Comparison of ENCODE assay signal across 25 cellular contexts in the genomic region with DNA sequence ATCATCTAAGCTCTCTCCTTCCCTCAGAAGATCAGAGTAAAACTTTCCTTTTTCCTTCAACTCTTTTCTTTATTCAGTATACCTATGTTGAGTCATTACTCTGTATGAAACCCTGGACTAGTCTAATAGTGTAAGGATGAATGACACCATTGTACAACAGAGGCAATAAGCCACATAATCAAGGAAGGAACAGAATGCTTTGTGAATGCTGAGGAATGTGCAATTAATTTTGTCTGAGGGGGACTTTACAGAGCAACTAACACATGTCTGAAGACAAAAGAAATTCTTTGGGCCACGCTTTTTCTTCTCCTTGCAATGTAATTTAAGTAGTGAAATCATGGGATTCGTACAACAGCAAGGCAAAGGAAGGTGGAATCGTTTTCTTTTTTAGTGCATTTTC.
DNase-seq lines count a peak whose midpoint lies in the region; ATAC-seq and TF ChIP-seq lines count a peak whose summit lies in the region.
"Had no signal": no experiment of that assay in that cellular context is flagged by ENCODE, and none has a peak within 500 bp of the region (broad histone marks: within the 10 kb centered on the region; RNA-seq: fewer than 3 reads in every experiment).

No MANE protein-coding gene starts in this region.

- H3K36me3 Mint-ChIP-seq in brain (peaks cover 72% of the 10 kb centered on the region), memory B cell (peaks cover 48% of the 10 kb centered on the region)
- no peaks in the 10 kb centered on the region for H3K36me3 Mint-ChIP-seq in CD8-positive, alpha-beta T cell
- peaks cover 0 to 2% (median 0%) of the 10 kb centered on the region in 5 donors for H3K36me3 Mint-ChIP-seq in naive thymus-derived CD4-positive, alpha-beta T cell
- H3K36me3 Mint-ChIP-seq: activated naive CD4-positive, alpha-beta T cell treated with anti-CD3 and anti-CD28 coated beads, Interleukin-2, amount 50 U/mL, for 72 hours had no signal

- no peak for ATAC-seq in memory B cell (ENCODE audit: low read depth)
- ATAC-seq in CD8-positive, alpha-beta T cell: no peak
- ATAC-seq in naive thymus-derived CD4-positive, alpha-beta T cell: no peak
- ATAC-seq: activated CD4-positive, CD25-positive, alpha-beta regulatory T cell treated with anti-CD3 and anti-CD28 coated beads, Interleukin-2, amount 50 U/mL, for 24 hours; activated naive CD4-positive, alpha-beta T cell treated with anti-CD3 and anti-CD28 coated beads, Interleukin-2, amount 50 U/mL, for 72 hours; lower lobe of right lung had no signal

- in situ Hi-C loops in mammary epithelial cell (cut with MboI; ENCODE audit: low sequenced_read_pairs in 2 of 2): no loop called here

- peak overlapping the region; percentile 11 for H3K4me2 ChIP-seq in mammary epithelial cell (ENCODE audit: insufficient read depth, low read depth, low read length)

- peaks cover 24% of the 10 kb centered on the region for H3K4me1 Mint-ChIP-seq in brain
- peaks cover 11% of the 10 kb centered on the region for H3K4me1 Mint-ChIP-seq in memory B cell
- H3K4me1 Mint-ChIP-seq in CD8-positive, alpha-beta T cell (ENCODE audit: low read depth): peaks cover 2% of the 10 kb centered on the region
- H3K4me1 Mint-ChIP-seq in naive thymus-derived CD4-positive, alpha-beta T cell: peaks cover 0 to 4% (median 0%) of the 10 kb centered on the region in 7 donors

- H3K27ac Mint-ChIP-seq in brain (peak overlapping the region; percentile 82 to 96 (median 88)), memory B cell (peak overlapping the region; percentile 69)
- H3K27ac Mint-ChIP-seq in CD8-positive, alpha-beta T cell: no peak overlapping the region
- H3K27ac Mint-ChIP-seq in naive thymus-derived CD4-positive, alpha-beta T cell: no peak overlapping the region
- H3K27ac Mint-ChIP-seq: activated naive CD4-positive, alpha-beta T cell treated with anti-CD3 and anti-CD28 coated beads, Interleukin-2, amount 50 U/mL, for 72 hours; activated T-helper 2 cell treated with anti-CD3 and anti-CD28 coated beads, Interferon-gamma antibody, Interleukin-2, Interleukin-4, amounts not matched to agents 10 μg/mL and 5 μg/mL and 100 μg/mL, durations not matched to agents 14 hours and 24 hours and 36 hours; stimulated activated naive CD8-positive, alpha-beta T cell treated with anti-CD3 and anti-CD28 coated beads, Interleukin-15, Interleukin-2, amounts not matched to agents 100 ng/mL and 50 ng/mL, for 24 hours; T-helper 1 cell treated with Interleukin-12 subunit alpha and Interleukin-12 subunit beta and Interleukin-4 antibody, amounts not matched to agents 30 μg/mL and 1 μg/mL, for 36 hours had no signal

- peaks cover 4% of the 10 kb centered on the region for H3K79me2 ChIP-seq in mammary epithelial cell (ENCODE audit: insufficient read depth, low read length)

- H4K20me1 ChIP-seq in mammary epithelial cell (ENCODE audit: insufficient read depth, low read length): no peaks in the 10 kb centered on the region

- CTCF ChIA-PET in mammary epithelial cell (lab: Charles Lee; ENCODE audit: low non-redundant PET) (no interaction called here), HEK293T (lab: Yijun Ruan, JAX) (no interaction called here)
- CTCF ChIA-PET in CD8-positive, alpha-beta T cell (lab: Charles Lee): no interaction called here
- CTCF ChIA-PET in naive thymus-derived CD4-positive, alpha-beta T cell (lab: Charles Lee): no interaction called here

- no peak overlapping the region for H3K9ac ChIP-seq in mammary epithelial cell (ENCODE audit: insufficient read depth, low read length)

- no TSS peak for BruUV-seq in mammary epithelial cell (replicated peaks; lab: Mats Ljungman, UMichigan)

- DNase-seq in mammary epithelial cell: peak; percentile 67
- no peak for DNase-seq in breast epithelium (ENCODE audit: low spot score in 2 of 2)
- DNase-seq in memory B cell (ENCODE audit: low spot score in 2 of 2): no peak
- DNase-seq in retinal pigment epithelial cell (ENCODE audit: low read depth): peak; percentile 71
- no peak for DNase-seq in HEK293T (ENCODE audit: extremely low spot score)
- DNase-seq in CD8-positive, alpha-beta T cell: no peak
- no peak for DNase-seq in naive thymus-derived CD4-positive, alpha-beta T cell
- DNase-seq: activated CD4-positive, alpha-beta T cell treated with anti-CD3 and anti-CD28 coated beads, Interleukin-2, amount 50 U/mL, for 48 hours; activated CD8-positive, alpha-beta memory T cell treated with anti-CD3 and anti-CD28 coated beads, Interleukin-2, amount 50 U/mL, for 4 hours; IMR-90; islet precursor cell; lower lobe of right lung; NCI-H1092; NCI-H1930; nucleus accumbens had no signal

- H2AFZ ChIP-seq in mammary epithelial cell (ENCODE audit: low read depth, low read length): peak overlapping the region; percentile 2

- H3K4me3 Mint-ChIP-seq in brain (peak overlapping the region; percentile 43 to 77 (median 61)), memory B cell (no peak overlapping the region)
- no peak overlapping the region for H3K4me3 Mint-ChIP-seq in CD8-positive, alpha-beta T cell
- no peak overlapping the region for H3K4me3 Mint-ChIP-seq in naive thymus-derived CD4-positive, alpha-beta T cell
- H3K4me3 Mint-ChIP-seq: stimulated activated naive CD8-positive, alpha-beta T cell treated with anti-CD3 and anti-CD28 coated beads, Interleukin-15, Interleukin-2, amounts not matched to agents 100 ng/mL and 50 ng/mL, for 24 hours; T-helper 1 cell treated with Interleukin-12 subunit alpha and Interleukin-12 subunit beta and Interleukin-4 antibody, amounts not matched to agents 30 μg/mL and 1 μg/mL, for 36 hours had no signal

- no peaks in the 10 kb centered on the region for H3K27me3 Mint-ChIP-seq in brain
- no peaks in the 10 kb centered on the region for H3K27me3 Mint-ChIP-seq in memory B cell
- H3K27me3 Mint-ChIP-seq in CD8-positive, alpha-beta T cell (ENCODE audit: low read depth): no peaks in the 10 kb centered on the region
- peaks cover 0 to 17% (median 0%) of the 10 kb centered on the region in 5 donors for H3K27me3 Mint-ChIP-seq in naive thymus-derived CD4-positive, alpha-beta T cell

- H3K36me3 ChIP-seq in mammary epithelial cell (ENCODE audit: insufficient read depth, low read length): no peaks in the 10 kb centered on the region
- no peaks in the 10 kb centered on the region for H3K36me3 ChIP-seq in breast epithelium
- no peaks in the 10 kb centered on the region for H3K36me3 ChIP-seq in CD8-positive, alpha-beta T cell (ENCODE audit: insufficient read depth, low read length)
- no peaks in the 10 kb centered on the region for H3K36me3 ChIP-seq in naive thymus-derived CD4-positive, alpha-beta T cell (ENCODE audit: control insufficient read depth in 2 of 3, insufficient read depth in 3 of 3, low read length in 3 of 3)
- H3K36me3 ChIP-seq: lower lobe of right lung, thoracic aorta, vagina had no signal

- H3K27me3 ChIP-seq in mammary epithelial cell (ENCODE audit: insufficient read depth, low read length) (no peaks in the 10 kb centered on the region), breast epithelium (no peaks in the 10 kb centered on the region)
- no peaks in the 10 kb centered on the region for H3K27me3 ChIP-seq in CD8-positive, alpha-beta T cell (ENCODE audit: insufficient read depth, low read length)
- H3K27me3 ChIP-seq in naive thymus-derived CD4-positive, alpha-beta T cell (ENCODE audit: control insufficient read depth in 2 of 2, insufficient read depth in 2 of 2, low read length in 2 of 2): no peaks in the 10 kb centered on the region
- H3K27me3 ChIP-seq: vagina had no signal

- H3K4me3 ChIP-seq in mammary epithelial cell (replicated peaks in 1 of 3; ENCODE audit: insufficient read depth in 1 of 3, low read depth in 2 of 3, low read length in 3 of 3) (no peak overlapping the region), breast epithelium (no peak overlapping the region), retinal pigment epithelial cell (ENCODE audit: low read length) (peak overlapping the region; percentile 22)
- no peak overlapping the region for H3K4me3 ChIP-seq in CD8-positive, alpha-beta T cell (ENCODE audit: low read depth, low read length)
- no peak overlapping the region for H3K4me3 ChIP-seq in naive thymus-derived CD4-positive, alpha-beta T cell (ENCODE audit: low read length)
- H3K4me3 ChIP-seq: lower lobe of right lung, skin epidermis, thoracic aorta, vagina had no signal

- intact Hi-C loops in mammary epithelial cell (cut with micrococcal nuclease): no loop called here
- intact Hi-C loops in breast epithelium (cut with DNase I; ENCODE audit: low total_unique reads): no loop called here
- intact Hi-C loops in CD8-positive, alpha-beta T cell (cut with DNase I, micrococcal nuclease): no loop called here
- intact Hi-C loops in naive thymus-derived CD4-positive, alpha-beta T cell (cut with micrococcal nuclease): no loop called here

- no peaks in the 10 kb centered on the region for H3K9me3 ChIP-seq in mammary epithelial cell (replicated peaks; ENCODE audit: insufficient read depth, low read length)
- peaks cover 4 to 6% of the 10 kb centered on the region in 2 donors for H3K9me3 ChIP-seq in breast epithelium
- H3K9me3 ChIP-seq in CD8-positive, alpha-beta T cell (ENCODE audit: low read length): no peaks in the 10 kb centered on the region
- H3K9me3 ChIP-seq in naive thymus-derived CD4-positive, alpha-beta T cell (ENCODE audit: control insufficient read depth in 2 of 3, low read length in 3 of 3): no peaks in the 10 kb centered on the region
- H3K9me3 ChIP-seq: thoracic aorta, vagina had no signal

- H3K4me1 ChIP-seq in mammary epithelial cell (ENCODE audit: insufficient read depth, low read length): peaks cover 8% of the 10 kb centered on the region
- H3K4me1 ChIP-seq in breast epithelium: no peaks in the 10 kb centered on the region
- H3K4me1 ChIP-seq in CD8-positive, alpha-beta T cell (ENCODE audit: insufficient read depth, low read length): no peaks in the 10 kb centered on the region
- no peaks in the 10 kb centered on the region for H3K4me1 ChIP-seq in naive thymus-derived CD4-positive, alpha-beta T cell (ENCODE audit: control insufficient read depth in 2 of 2, insufficient read depth in 2 of 2, low read length in 2 of 2)
- H3K4me1 ChIP-seq: lower lobe of right lung, vagina had no signal

- POLR2A ChIA-PET in HEK293T (lab: Yijun Ruan, JAX): no interaction called here
- POLR2A ChIA-PET in CD8-positive, alpha-beta T cell (lab: Charles Lee): no interaction called here
- POLR2A ChIA-PET in naive thymus-derived CD4-positive, alpha-beta T cell (lab: Charles Lee): no interaction called here

- H3K9me3 Mint-ChIP-seq in brain (peaks cover 21 to 30% (median 21%) of the 10 kb centered on the region in 5 experiments), memory B cell (peaks cover 7% of the 10 kb centered on the region)
- peaks cover 6% of the 10 kb centered on the region for H3K9me3 Mint-ChIP-seq in CD8-positive, alpha-beta T cell
- peaks cover 0 to 16% (median 8%) of the 10 kb centered on the region in 11 donors for H3K9me3 Mint-ChIP-seq in naive thymus-derived CD4-positive, alpha-beta T cell

- no peak for TF ChIP-seq POLR2A in breast epithelium (IDR thresholded peaks at IDR 0.05)

- H3K27ac ChIP-seq in mammary epithelial cell (ENCODE audit: insufficient read depth, low read depth, low read length): peak overlapping the region; percentile 14
- H3K27ac ChIP-seq in breast epithelium: peak overlapping the region in 1 of 2 donors; percentile 60
- H3K27ac ChIP-seq in CD8-positive, alpha-beta T cell (ENCODE audit: low read depth, low read length): no peak overlapping the region
- H3K27ac ChIP-seq in naive thymus-derived CD4-positive, alpha-beta T cell (ENCODE audit: low read depth, low read length): no peak overlapping the region
- H3K27ac ChIP-seq: 22Rv1, lower lobe of right lung, skin epidermis, thoracic aorta, vagina had no signal

- no peak for TF ChIP-seq CTCF in mammary epithelial cell (conservative IDR thresholded peaks at IDR 0.05 in 1 of 2, IDR thresholded peaks at IDR 0.05 in 1 of 2; ENCODE audit: extremely low read depth in 1 of 2, insufficient read depth in 1 of 2, low read depth in 1 of 2, low read length in 2 of 2)
- no peak for TF ChIP-seq CTCF in breast epithelium (IDR thresholded peaks at IDR 0.05)
- TF ChIP-seq CTCF in brain (conservative IDR thresholded peaks at IDR 0.05): no peak
- TF ChIP-seq CTCF in retinal pigment epithelial cell (conservative IDR thresholded peaks at IDR 0.05; ENCODE audit: low read depth, low read length): no peak
- TF ChIP-seq CTCF in CD8-positive, alpha-beta T cell (IDR thresholded peaks at IDR 0.05): no peak

- 28% methylated on average over 3 of the region's 3 CpGs for WGBS in mammary epithelial cell (ENCODE audit: low coverage, missing lambda C conversion rate)

- dilution Hi-C loops in mammary epithelial cell (cut with HindIII; ENCODE audit: low sequenced_read_pairs): no loop called here

Comparison
In these comparisons a context has a peak if more than half of its experiments do, and no peak if none do; other contexts are left out.
1. DNase-seq: peak in mammary epithelial cell (single experiment) and retinal pigment epithelial cell (single experiment); none in breast epithelium (0 of 2), memory B cell (0 of 2), HEK293T (single experiment), CD8-positive, alpha-beta T cell (0 of 7) and naive thymus-derived CD4-positive, alpha-beta T cell (0 of 9).
2. H3K27ac Mint-ChIP-seq: peak in brain (5 of 5) and memory B cell (single experiment); none in CD8-positive, alpha-beta T cell (single experiment) and naive thymus-derived CD4-positive, alpha-beta T cell (0 of 9).
3. H3K4me3 Mint-ChIP-seq: peak in brain (5 of 5); none in memory B cell (single experiment), CD8-positive, alpha-beta T cell (single experiment) and naive thymus-derived CD4-positive, alpha-beta T cell (0 of 10).